ENCODE assay signal across 21 cellular contexts in the genomic region with DNA sequence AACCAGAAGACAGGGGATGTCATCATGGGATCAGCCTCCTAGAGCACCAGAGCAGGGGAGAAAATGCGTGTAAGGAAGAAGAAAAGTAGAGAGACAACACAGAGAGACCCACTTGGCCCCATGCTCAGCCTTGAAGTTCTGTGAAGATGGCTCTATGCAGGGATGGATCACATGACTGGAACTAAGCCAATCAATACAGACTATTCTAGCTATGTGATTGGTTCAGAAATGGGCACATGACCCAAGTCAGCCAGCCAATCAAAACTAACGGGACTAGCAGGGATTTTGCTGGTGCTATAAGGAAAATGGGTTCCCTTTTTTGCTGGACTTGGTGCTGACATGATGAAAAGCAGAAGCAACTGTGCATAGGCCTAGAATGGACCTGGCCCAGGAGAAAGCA.
"Had no signal": no experiment of that assay in that cellular context is flagged by ENCODE, and none has a peak within 500 bp of the region (broad histone marks: within the 10 kb centered on the region; RNA-seq: fewer than 3 reads in every experiment).

No MANE protein-coding gene starts in this region.

- H3K4me3 Mint-ChIP-seq: endodermal cell; memory B cell; mesothelial cell of epicardium; natural killer cell treated with Interleukin-12 subunit alpha and Interleukin-12 subunit beta and Interleukin-15 and Interleukin-18, amount 100 ng/mL, for 72 hours; neural progenitor cell; stimulated activated naive B cell treated with anti-CD40 and anti-IgM and Interleukin-4, amounts not matched to agents 10 μg/mL and 1 μg/mL and 100 μg/mL, for 72 hours; stimulated activated naive CD8-positive, alpha-beta T cell treated with anti-CD3 and anti-CD28 coated beads, Interleukin-15, amount 100 ng/mL, for 72 hours; type B pancreatic cell had no signal

- H3K9me3 Mint-ChIP-seq: mesothelial cell of epicardium; natural killer cell treated with Interleukin-12 subunit alpha and Interleukin-12 subunit beta and Interleukin-15 and Interleukin-18, amount 100 ng/mL, for 72 hours; neural progenitor cell; stimulated activated naive CD8-positive, alpha-beta T cell treated with anti-CD3 and anti-CD28 coated beads, Interleukin-15, amount 100 ng/mL, for 72 hours; type B pancreatic cell had no signal

- H3K27me3 Mint-ChIP-seq: stimulated activated naive B cell treated with anti-CD40 and anti-IgM and Interleukin-4, amounts not matched to agents 10 μg/mL and 1 μg/mL and 100 μg/mL, for 72 hours; type B pancreatic cell had no signal

- H3K36me3 Mint-ChIP-seq: memory B cell; mesothelial cell of epicardium; natural killer cell treated with Interleukin-12 subunit alpha and Interleukin-12 subunit beta and Interleukin-15 and Interleukin-18, amount 100 ng/mL, for 72 hours; neural progenitor cell; stimulated activated naive B cell treated with anti-CD40 and anti-IgM and Interleukin-4, amounts not matched to agents 10 μg/mL and 1 μg/mL and 100 μg/mL, for 72 hours; type B pancreatic cell had no signal

- H3K4me1 Mint-ChIP-seq: memory B cell; mesothelial cell of epicardium; neural progenitor cell; stimulated activated naive B cell treated with anti-CD40 and anti-IgM and Interleukin-4, amounts not matched to agents 10 μg/mL and 1 μg/mL and 100 μg/mL, for 72 hours; stimulated activated naive CD8-positive, alpha-beta T cell treated with anti-CD3 and anti-CD28 coated beads, Interleukin-15, amount 100 ng/mL, for 72 hours had no signal

- ATAC-seq: left cardiac atrium; lower lobe of right lung; natural killer cell treated with Interleukin-12 subunit alpha and Interleukin-12 subunit beta and Interleukin-15 and Interleukin-18, amount 100 ng/mL, for 72 hours; stimulated activated naive B cell treated with anti-CD40 and anti-IgM and Interleukin-4, amounts not matched to agents 10 μg/mL and 1 μg/mL and 100 μg/mL, for 72 hours; stimulated activated naive CD8-positive, alpha-beta T cell treated with anti-CD3 and anti-CD28 coated beads, Interleukin-15, amount 100 ng/mL, for 72 hours had no signal

- DNase-seq: effector CD4-positive, alpha-beta T cell; endodermal cell; foreskin melanocyte; head of caudate nucleus; kidney; left cardiac atrium; left ventricle myocardium inferior; lower lobe of right lung; nucleus accumbens; ovary; sigmoid colon; stimulated activated CD4-positive, alpha-beta T cell treated with anti-CD3 and anti-CD28 coated beads, Interleukin-2, amount 100 ng/mL, for 24 hours; stimulated activated CD4-positive, alpha-beta T cell treated with anti-CD3 and anti-CD28 coated beads, Interleukin-4, amount 100 ng/mL, for 4 hours; stimulated activated naive B cell treated with anti-CD40 and anti-IgM and Interleukin-4, amounts not matched to agents 10 μg/mL and 1 μg/mL and 100 μg/mL, for 72 hours; stimulated activated naive CD8-positive, alpha-beta T cell treated with anti-CD3 and anti-CD28 coated beads, Interleukin-15, amount 100 ng/mL, for 72 hours; thyroid gland had no signal

- H3K27ac Mint-ChIP-seq: endodermal cell; memory B cell; mesothelial cell of epicardium; natural killer cell treated with Interleukin-12 subunit alpha and Interleukin-12 subunit beta and Interleukin-15 and Interleukin-18, amount 100 ng/mL, for 72 hours; neural progenitor cell; stimulated activated naive B cell treated with anti-CD40 and anti-IgM and Interleukin-4, amounts not matched to agents 10 μg/mL and 1 μg/mL and 100 μg/mL, for 72 hours; type B pancreatic cell had no signal
